1 cellular context compared by ENCODE assay signal in the genomic region with DNA sequence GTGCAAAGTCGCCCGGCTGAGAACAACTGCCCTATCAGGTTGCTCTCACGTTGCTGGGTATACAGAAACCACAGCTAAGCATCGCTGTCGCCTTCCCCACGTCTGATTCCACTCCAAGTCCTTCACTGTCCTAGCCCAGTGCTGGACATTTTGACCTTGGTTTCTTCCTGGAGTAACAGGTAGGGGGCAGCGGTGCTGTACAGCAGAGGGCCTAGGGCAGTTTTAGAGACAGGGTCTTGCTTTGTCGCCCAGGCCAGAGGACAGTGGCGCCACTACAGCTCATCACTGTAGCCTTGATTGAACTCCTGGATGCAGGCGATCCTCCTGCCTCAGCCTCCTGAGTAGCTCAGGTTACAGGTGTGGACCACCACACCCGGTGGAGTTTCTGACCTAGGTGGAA.
TF ChIP-seq lines count a peak whose summit lies in the region.

No MANE protein-coding gene starts in this region.

TF ChIP-seq in WTC11, 78 proteins besides CTCF, POLR2A, EP300 and RAD21:
- TF ChIP-seq, protein P1, sequence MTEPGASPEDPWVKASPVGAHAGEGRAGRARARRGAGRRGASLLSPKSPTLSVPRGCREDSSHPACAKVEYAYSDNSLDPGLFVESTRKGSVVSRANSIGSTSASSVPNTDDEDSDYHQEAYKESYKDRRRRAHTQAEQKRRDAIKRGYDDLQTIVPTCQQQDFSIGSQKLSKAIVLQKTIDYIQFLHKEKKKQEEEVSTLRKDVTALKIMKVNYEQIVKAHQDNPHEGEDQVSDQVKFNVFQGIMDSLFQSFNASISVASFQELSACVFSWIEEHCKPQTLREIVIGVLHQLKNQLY (CRISPR knock-in tag; IDR thresholded peaks at IDR 0.05): no peak
- TF ChIP-seq ZNF121 (CRISPR knock-in tag; IDR thresholded peaks at IDR 0.05): peak; percentile 99
